ENCODE assay signal across 1 cellular context in the genomic region with DNA sequence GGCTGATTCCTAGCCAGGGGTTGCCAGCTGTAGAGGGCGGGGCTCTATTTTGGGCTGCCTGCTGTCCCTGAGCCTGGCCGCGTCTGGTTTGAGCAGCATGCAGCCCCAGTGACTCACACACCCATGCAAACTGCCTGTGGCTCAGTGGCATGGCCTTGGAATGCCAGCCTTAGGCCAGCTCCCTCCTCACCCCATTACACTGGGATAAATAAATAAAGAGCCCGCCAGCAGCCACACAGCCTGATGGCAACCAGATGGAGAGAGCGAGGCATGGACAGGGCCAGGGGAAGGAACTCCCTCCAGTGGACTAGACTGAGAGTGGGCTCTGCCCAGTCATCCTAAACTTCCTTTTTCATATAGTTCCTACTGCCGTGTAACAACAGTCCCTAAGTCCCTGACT.
TF ChIP-seq lines count a peak whose summit lies in the region.

No MANE protein-coding gene starts in this region.

TF ChIP-seq in SK-N-SH, 30 proteins besides CTCF, POLR2A, EP300 and RAD21 (continued from another document):
- TF ChIP-seq, protein P1, sequence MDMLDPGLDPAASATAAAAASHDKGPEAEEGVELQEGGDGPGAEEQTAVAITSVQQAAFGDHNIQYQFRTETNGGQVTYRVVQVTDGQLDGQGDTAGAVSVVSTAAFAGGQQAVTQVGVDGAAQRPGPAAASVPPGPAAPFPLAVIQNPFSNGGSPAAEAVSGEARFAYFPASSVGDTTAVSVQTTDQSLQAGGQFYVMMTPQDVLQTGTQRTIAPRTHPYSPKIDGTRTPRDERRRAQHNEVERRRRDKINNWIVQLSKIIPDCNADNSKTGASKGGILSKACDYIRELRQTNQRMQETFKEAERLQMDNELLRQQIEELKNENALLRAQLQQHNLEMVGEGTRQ (IDR thresholded peaks at IDR 0.05; ENCODE audit: borderline replicate concordance, low read depth, low read length), result no peak
- TF ChIP-seq TCF12 (IDR thresholded peaks at IDR 0.05) (peak; percentile 87), TEAD4 (IDR thresholded peaks at IDR 0.05; ENCODE audit: borderline replicate concordance, insufficient read depth) (0 out of 2 replicates have a peak, but pooled peaks have one; percentile 28), FOXJ3 (CRISPR knock-in tag; IDR thresholded peaks at IDR 0.05) (no peak), MXI1 (IDR thresholded peaks at IDR 0.05; ENCODE audit: low read depth, low read length) (no peak), JUND (IDR thresholded peaks at IDR 0.05) (peak; percentile 30; the same call in 1 of the 2 replicates), GATA2 (CRISPR knock-in tag; IDR thresholded peaks at IDR 0.05) (no peak), MAX (IDR thresholded peaks at IDR 0.05; ENCODE audit: low read depth) (peak; percentile 60; the same call in 1 of the 2 replicates), PBX3 (IDR thresholded peaks at IDR 0.05) (peak; percentile 33; the same call in 1 of the 2 replicates), NFIC (IDR thresholded peaks at IDR 0.05; ENCODE audit: borderline replicate concordance) (no peak), USF1 (IDR thresholded peaks at IDR 0.05; ENCODE audit: borderline replicate concordance, low read depth) (no peak), POLR2AphosphoS5 (IDR thresholded peaks at IDR 0.05; ENCODE audit: low read depth, low read length) (no peak), EZH2phosphoT487 (IDR thresholded peaks at IDR 0.05; ENCODE audit: borderline replicate concordance, low read depth) (no peak), RCOR1 (IDR thresholded peaks at IDR 0.05; ENCODE audit: low read length) (no peak), RFX5 (IDR thresholded peaks at IDR 0.05; ENCODE audit: low read length) (no peak), SMC3 (IDR thresholded peaks at IDR 0.05; ENCODE audit: low read depth, low read length) (no peak), YY1 (IDR thresholded peaks at IDR 0.05; ENCODE audit: low read depth) (no peak)
- TF ChIP-seq, protein P2, sequence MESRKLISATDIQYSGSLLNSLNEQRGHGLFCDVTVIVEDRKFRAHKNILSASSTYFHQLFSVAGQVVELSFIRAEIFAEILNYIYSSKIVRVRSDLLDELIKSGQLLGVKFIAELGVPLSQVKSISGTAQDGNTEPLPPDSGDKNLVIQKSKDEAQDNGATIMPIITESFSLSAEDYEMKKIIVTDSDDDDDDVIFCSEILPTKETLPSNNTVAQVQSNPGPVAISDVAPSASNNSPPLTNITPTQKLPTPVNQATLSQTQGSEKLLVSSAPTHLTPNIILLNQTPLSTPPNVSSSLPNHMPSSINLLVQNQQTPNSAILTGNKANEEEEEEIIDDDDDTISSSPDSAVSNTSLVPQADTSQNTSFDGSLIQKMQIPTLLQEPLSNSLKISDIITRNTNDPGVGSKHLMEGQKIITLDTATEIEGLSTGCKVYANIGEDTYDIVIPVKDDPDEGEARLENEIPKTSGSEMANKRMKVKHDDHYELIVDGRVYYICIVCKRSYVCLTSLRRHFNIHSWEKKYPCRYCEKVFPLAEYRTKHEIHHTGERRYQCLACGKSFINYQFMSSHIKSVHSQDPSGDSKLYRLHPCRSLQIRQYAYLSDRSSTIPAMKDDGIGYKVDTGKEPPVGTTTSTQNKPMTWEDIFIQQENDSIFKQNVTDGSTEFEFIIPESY (IDR thresholded peaks at IDR 0.05; ENCODE audit: borderline replicate concordance, low read depth), result no peak
- TF ChIP-seq, protein P3, sequence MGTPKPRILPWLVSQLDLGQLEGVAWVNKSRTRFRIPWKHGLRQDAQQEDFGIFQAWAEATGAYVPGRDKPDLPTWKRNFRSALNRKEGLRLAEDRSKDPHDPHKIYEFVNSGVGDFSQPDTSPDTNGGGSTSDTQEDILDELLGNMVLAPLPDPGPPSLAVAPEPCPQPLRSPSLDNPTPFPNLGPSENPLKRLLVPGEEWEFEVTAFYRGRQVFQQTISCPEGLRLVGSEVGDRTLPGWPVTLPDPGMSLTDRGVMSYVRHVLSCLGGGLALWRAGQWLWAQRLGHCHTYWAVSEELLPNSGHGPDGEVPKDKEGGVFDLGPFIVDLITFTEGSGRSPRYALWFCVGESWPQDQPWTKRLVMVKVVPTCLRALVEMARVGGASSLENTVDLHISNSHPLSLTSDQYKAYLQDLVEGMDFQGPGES (IDR thresholded peaks at IDR 0.05; ENCODE audit: low read depth, low read length), result no peak
